In the genomic region with DNA sequence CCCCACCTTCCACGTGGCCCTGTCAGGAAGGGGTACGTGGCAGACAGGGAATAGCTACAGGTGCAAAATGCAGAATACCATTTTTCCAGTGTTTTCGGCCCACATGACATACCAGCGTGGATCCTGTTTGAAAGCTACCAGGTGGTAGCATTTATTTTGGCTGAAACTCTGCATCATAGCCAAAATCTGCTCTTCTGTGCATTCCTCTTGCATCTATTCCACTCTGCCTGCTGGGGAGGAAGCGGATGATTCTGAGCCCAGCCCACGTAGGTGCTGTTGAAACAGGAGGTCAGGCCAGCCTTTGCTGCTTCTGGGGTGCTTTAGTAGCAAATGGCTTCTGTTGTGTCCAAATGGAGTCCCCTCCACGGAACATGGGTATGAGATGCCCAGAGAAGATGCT, we compare ENCODE assay signal across 18 cellular contexts.
"Had no signal": no experiment of that assay in that cellular context is flagged by ENCODE, and none has a peak within 500 bp of the region (broad histone marks: within the 10 kb centered on the region; RNA-seq: fewer than 3 reads in every experiment).

No MANE protein-coding gene starts in this region.

- H3K79me2 ChIP-seq: hepatocyte had no signal

- H3K36me3 ChIP-seq: esophagus muscularis mucosa, gastroesophageal sphincter, heart left ventricle, left lung, lower lobe of right lung had no signal

- H3K27ac ChIP-seq: coronary artery, esophagus muscularis mucosa, foreskin keratinocyte, gastroesophageal sphincter, heart left ventricle, hepatocyte, left lung, lower lobe of right lung had no signal

- H3K4me1 ChIP-seq: esophagus muscularis mucosa, foreskin keratinocyte, gastroesophageal sphincter, heart left ventricle, left lung, lower lobe of right lung had no signal

- H3K9me3 ChIP-seq: esophagus muscularis mucosa, gastroesophageal sphincter, heart left ventricle, lower lobe of right lung, mucosa of descending colon had no signal

- H2AFZ ChIP-seq: hepatocyte had no signal

- H3K4me2 ChIP-seq: hepatocyte had no signal

- H3K27me3 ChIP-seq: esophagus muscularis mucosa, foreskin keratinocyte, gastroesophageal sphincter, heart left ventricle, hepatocyte, left lung had no signal

- DNase-seq: dermis blood vessel endothelial cell; effector CD4-positive, alpha-beta T cell; effector memory CD4-positive, alpha-beta T cell; foreskin keratinocyte; heart left ventricle; hypothalamus; left cardiac atrium; left lung; left ventricle myocardium superior; lower lobe of right lung; mesenchymal stem cell; mucosa of descending colon; naive B cell had no signal

- H3K4me3 ChIP-seq: coronary artery, dorsolateral prefrontal cortex, esophagus muscularis mucosa, gastroesophageal sphincter, heart left ventricle, hepatocyte, left lung, lower lobe of right lung, mucosa of descending colon had no signal

- ATAC-seq: foreskin keratinocyte, gastroesophageal sphincter, heart left ventricle, left cardiac atrium, left lung, left ventricle myocardium superior, lower lobe of right lung, mucosa of descending colon had no signal
